ENCODE assay signal across 8 cellular contexts in the genomic region with DNA sequence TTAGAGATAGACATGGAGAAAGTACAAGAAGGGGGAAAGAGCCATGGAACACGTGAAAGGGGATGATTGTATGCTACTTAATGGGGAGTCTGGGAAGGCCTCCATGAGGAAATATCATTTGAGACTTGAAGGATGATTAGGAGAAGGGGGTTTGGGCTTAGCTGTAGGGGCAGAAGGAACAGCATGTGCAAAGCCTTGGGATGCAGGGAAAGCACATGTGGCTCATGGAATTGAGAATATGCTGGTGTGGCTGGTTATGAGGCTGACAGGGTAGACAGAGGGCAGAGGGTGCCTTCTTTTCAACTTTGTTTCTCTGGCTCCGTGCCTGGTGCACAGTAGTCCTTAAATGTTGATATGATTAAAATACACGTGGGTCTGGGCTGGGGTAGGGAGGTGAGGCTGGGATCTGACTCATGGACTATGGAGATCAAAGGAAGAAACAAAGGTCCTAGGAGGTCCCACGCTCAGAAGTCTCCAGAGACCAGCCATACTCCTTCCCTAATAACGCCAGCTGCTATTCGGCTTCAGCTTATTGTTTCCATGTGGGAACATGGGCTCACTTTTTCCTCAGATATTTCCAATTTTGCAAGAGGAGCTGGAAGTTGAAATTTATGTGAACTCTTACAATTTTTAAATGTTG. TPM values are rescaled to one million over a fixed set of nuclear protein-coding genes. Genes with fewer than 3 reads are reported as not detected.
DNase-seq lines count a peak whose midpoint lies in the region; TF ChIP-seq lines count a peak whose summit lies in the region.

No MANE protein-coding gene starts in this region.

- peak overlapping the region; percentile 98 for H2AFZ ChIP-seq in GM23248
- H2AFZ ChIP-seq in SU-DHL-6 (ENCODE audit: low read depth, low read length, severe bottlenecking): no peak overlapping the region

- peak; percentile 69 for DNase-seq in GM23248
- DNase-seq in fibroblast of peridontal ligament (ENCODE audit: extremely low read depth): peak; percentile 27
- no peak for DNase-seq in sigmoid colon
- DNase-seq in mesenteric fat pad (ENCODE audit: low spot score): no peak
- no peak for DNase-seq in germinal center (ENCODE audit: low spot score)
- DNase-seq in NOMO-1 treated with DMSO at 0.1 percent for 48 hours (lab: John Stamatoyannopoulos, UW; ENCODE audit: unreplicated experiment): no peak
- DNase-seq in islet precursor cell: no peak

- H3K27ac ChIP-seq in GM23248: peak overlapping the region; percentile 91
- H3K27ac ChIP-seq in SU-DHL-6 (ENCODE audit: low read depth, low read length): no peak overlapping the region
- H3K27ac ChIP-seq in sigmoid colon: peak overlapping the region in 3 of 4 donors; percentile 89 to 93 (median 91)

- H3K9ac ChIP-seq in GM23248 (peak overlapping the region; percentile 90), SU-DHL-6 (ENCODE audit: low read length) (peak overlapping the region; percentile 94)

- WGBS in GM23248 (ENCODE audit: low coverage in 1 of 2, low lambda C conversion rate in 2 of 2, missing lambda C conversion rate in 2 of 2), 2 experiments: 1 to 3% methylated on average over 6 of the region's 6 CpGs
- WGBS in sigmoid colon, 2 donors: 60 to 67% methylated on average over 6 of the region's 6 CpGs

- peak overlapping the region; percentile 92 for H3K4me3 ChIP-seq in GM23248
- peak overlapping the region; percentile 99 for H3K4me3 ChIP-seq in SU-DHL-6 (ENCODE audit: insufficient read depth, low read length, poor library complexity, severe bottlenecking)
- peak overlapping the region in 3 of 4 donors; percentile 79 to 94 (median 90) for H3K4me3 ChIP-seq in sigmoid colon

- H3K9me2 ChIP-seq in GM23248 (ENCODE audit: insufficient read depth) (no peaks in the 10 kb centered on the region), SU-DHL-6 (replicated peaks; ENCODE audit: insufficient read depth, low read length) (no peaks in the 10 kb centered on the region)

- H3K27me3 ChIP-seq in GM23248 (replicated peaks; ENCODE audit: insufficient read depth) (no peaks in the 10 kb centered on the region), SU-DHL-6 (ENCODE audit: low read length) (no peaks in the 10 kb centered on the region), sigmoid colon (no peaks in the 10 kb centered on the region)

- peak overlapping the region; percentile 99 for H3K4me2 ChIP-seq in GM23248 (ENCODE audit: unreplicated experiment)
- peak overlapping the region; percentile 99 for H3K4me2 ChIP-seq in SU-DHL-6 (ENCODE audit: low read depth, low read length, poor library complexity, severe bottlenecking)

- in situ Hi-C loops in GM23248 (cut with MboI): no loop called here

- H3F3A ChIP-seq in GM23248 (ENCODE audit: insufficient read depth) (peaks cover 7% of the 10 kb centered on the region), SU-DHL-6 (ENCODE audit: insufficient read depth) (no peaks in the 10 kb centered on the region)

- H3K36me3 ChIP-seq in GM23248 (ENCODE audit: low read depth): no peaks in the 10 kb centered on the region
- no peaks in the 10 kb centered on the region for H3K36me3 ChIP-seq in SU-DHL-6 (ENCODE audit: low read length)
- H3K36me3 ChIP-seq in sigmoid colon: no peaks in the 10 kb centered on the region

- no peak for TF ChIP-seq EP300 in sigmoid colon (IDR thresholded peaks at IDR 0.05)

- H4K20me1 ChIP-seq in GM23248 (ENCODE audit: insufficient read depth): no peaks in the 10 kb centered on the region
- H4K20me1 ChIP-seq in SU-DHL-6 (ENCODE audit: low read depth, low read length): no peaks in the 10 kb centered on the region

- intact Hi-C loops in sigmoid colon (cut with DNase I): loop anchor here (5.0 kb wide), 3 partner anchors 146 to 646 kb away; a partner anchor contains a TSS

- H3K79me2 ChIP-seq in GM23248 (ENCODE audit: insufficient read depth): peaks cover 62% of the 10 kb centered on the region
- peaks cover 61% of the 10 kb centered on the region for H3K79me2 ChIP-seq in SU-DHL-6 (ENCODE audit: insufficient read depth, low read length)

- no peak for TF ChIP-seq POLR2A in sigmoid colon (IDR thresholded peaks at IDR 0.05)

- H3K9me3 ChIP-seq in GM23248 (ENCODE audit: low read depth): no peaks in the 10 kb centered on the region
- no peaks in the 10 kb centered on the region for H3K9me3 ChIP-seq in SU-DHL-6 (ENCODE audit: insufficient read depth, low read length)
- H3K9me3 ChIP-seq in sigmoid colon: no peaks in the 10 kb centered on the region

- peaks cover 17% of the 10 kb centered on the region for H3K4me1 ChIP-seq in GM23248 (ENCODE audit: insufficient read depth)
- peaks cover 0 to 19% (median 10%) of the 10 kb centered on the region in 4 donors for H3K4me1 ChIP-seq in sigmoid colon

- TF ChIP-seq CTCF in SU-DHL-6 (IDR thresholded peaks at IDR 0.05; ENCODE audit: insufficient read depth, low read length, poor library complexity, severe bottlenecking) (no peak), sigmoid colon (IDR thresholded peaks at IDR 0.05) (no peak)

RNA-seq across cellular contexts. Expression of a gene that starts 1.1 kb away (rescaled TPM):
- total RNA-seq in GM23248 (2014; rRNA removed; shearing (Covaris generic)): 10.8 and 11.1 TPM in 2 replicates
- polyA plus RNA-seq in GM23248 (2016; fragmentation: Nextera tagmentation; extraction: Ambion mirVana): 6.9 and 7.2 TPM in 2 replicates
- total RNA-seq in sigmoid colon: 10 to 100 TPM in 2 of 4 donors, 1 to 10 TPM in 2; 6.9 to 12.5 (median 10.3) TPM
- 1 to 10 TPM; 3.6 to 7.3 (median 5.8) TPM for polyA plus RNA-seq in sigmoid colon
- 12.8 TPM for total RNA-seq in mesenteric fat pad

RNA-seq across cellular contexts. Expression of a gene that starts 1.4 kb away (rescaled TPM):
- 17.2 and 22.6 TPM in 2 replicates for total RNA-seq in GM23248 (2014; rRNA removed; shearing (Covaris generic))
- 27.4 and 28.4 TPM in 2 replicates for polyA plus RNA-seq in GM23248 (2016; fragmentation: Nextera tagmentation; extraction: Ambion mirVana)
- total RNA-seq in sigmoid colon: 10 to 100 TPM in 3 of 4 donors, 1 to 10 TPM in 1; 9.4 to 13.2 (median 12.6) TPM
- 10 to 100 TPM; 10.8 to 15.5 (median 13.3) TPM for polyA plus RNA-seq in sigmoid colon
- total RNA-seq in mesenteric fat pad: 29.6 TPM

Comparison
In these comparisons a context has a peak if more than half of its experiments do, and no peak if none do; other contexts are left out.
1. DNase-seq: peak in GM23248 (single experiment) and fibroblast of peridontal ligament (single experiment); none in sigmoid colon (single experiment), mesenteric fat pad (single experiment), germinal center (single experiment), NOMO-1 treated with DMSO at 0.1 percent for 48 hours (single experiment) and islet precursor cell (single experiment).
2. Peak in every context shown above with its lines, with median percentiles within 50 percentile points of each other: H3K4me3 ChIP-seq.